ENCODE assay signal across 8 cellular contexts in genomic region chr7:73954861-73955260, GRCh38.
"Had no signal": no experiment of that assay in that cellular context is flagged by ENCODE, and none has a peak within 500 bp of the region (broad histone marks: within the 10 kb centered on the region; RNA-seq: fewer than 3 reads in every experiment).

No MANE protein-coding gene starts in this region.

- ATAC-seq: GM12878 had no signal

- DNase-seq: GDM1, GF-D8 had no signal

- H3K4me3 ChIP-seq: GM12878 had no signal

- FAIRE-seq: G401.6, GM12878, GM12891, GM12892, GM18507, GM19239 had no signal
